10 cellular contexts compared by ENCODE assay signal in genomic region chr22:48612077-48612995, GRCh38.
"Had no signal": no experiment of that assay in that cellular context is flagged by ENCODE, and none has a peak within 500 bp of the region (broad histone marks: within the 10 kb centered on the region; RNA-seq: fewer than 3 reads in every experiment).

No MANE protein-coding gene starts in this region.

- H3K4me3 ChIP-seq: GM23248, GM23338, HAP-1 had no signal

- DNase-seq: GM23248, GOT3, H7, H9, HCEC 1CT, HFFc6 had no signal

- H3K4me1 Mint-ChIP-seq: GM23338 had no signal

- H3K4me2 ChIP-seq: GM23338 had no signal

- ATAC-seq: GM23338, HCT116 had no signal

- H3K9me3 Mint-ChIP-seq: GM23338 had no signal

- H3K36me3 ChIP-seq: HAP-1 had no signal

- H3K9me3 ChIP-seq: HAP-1 had no signal

- H3K9ac ChIP-seq: GM23248 had no signal

- H2AFZ ChIP-seq: GM23248, GM23338 had no signal

- FAIRE-seq: H54 had no signal

- H3K4me1 ChIP-seq: HAP-1 had no signal

- H3K27ac ChIP-seq: GM23248 had no signal

- H3K4me3 Mint-ChIP-seq: GM23338, H9, HFFc6 had no signal

- H3K27ac Mint-ChIP-seq: GM23338, HFFc6 had no signal
